ENCODE assay signal across 8 cellular contexts in the genomic region with DNA sequence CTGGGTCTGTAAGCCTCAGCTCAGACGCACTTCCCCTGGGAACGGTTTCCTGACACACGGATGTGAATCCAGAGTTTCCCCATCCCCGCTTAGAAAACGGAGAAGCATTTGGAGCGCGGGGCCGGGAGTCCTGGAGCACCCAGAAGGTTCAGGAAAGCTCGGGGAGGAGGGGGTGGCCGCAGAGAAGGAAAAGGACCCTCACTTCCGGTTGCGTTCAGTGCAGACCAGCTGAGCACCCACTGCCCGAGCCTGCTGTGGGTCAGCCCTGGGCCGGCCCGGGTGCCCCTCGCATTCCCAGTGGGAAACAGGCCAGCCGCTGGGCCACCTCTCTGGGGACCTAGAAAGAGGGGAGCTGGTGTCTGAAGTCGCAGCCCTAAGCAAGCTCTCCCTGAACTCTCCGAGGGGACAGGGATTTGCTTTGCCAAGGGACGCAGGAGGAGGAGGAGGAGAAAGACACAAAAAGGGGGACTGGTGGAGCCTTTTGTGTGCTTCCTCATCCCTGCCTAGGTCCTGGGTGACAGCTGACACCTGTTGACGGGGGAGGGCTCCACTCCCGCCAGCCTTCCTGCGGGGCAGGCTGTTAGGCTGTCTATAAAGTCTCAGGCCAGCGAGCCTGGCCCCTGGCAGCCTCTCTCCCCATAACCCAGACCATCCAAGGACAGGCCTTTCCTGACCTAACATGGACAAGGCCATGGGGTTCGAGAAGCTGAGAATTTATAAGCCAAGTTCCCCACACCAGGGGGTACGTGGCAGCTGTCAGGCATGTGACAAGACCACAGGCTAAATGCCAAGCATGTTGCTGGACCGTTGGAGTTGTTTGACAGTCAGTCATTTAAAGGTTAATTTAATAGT. TPM values are rescaled to one million over a fixed set of nuclear protein-coding genes. Genes with fewer than 3 reads are reported as not detected.
DNase-seq lines count a peak whose midpoint lies in the region; ATAC-seq and TF ChIP-seq lines count a peak whose summit lies in the region.

No MANE protein-coding gene starts in this region.

- in situ Hi-C loops in astrocyte of the cerebellum (cut with HindIII; ENCODE audit: low sequenced_read_pairs): no loop called here

- H3K4me3 ChIP-seq in GM08714 (ENCODE audit: low read length): peak overlapping the region; percentile 42; the same call in 1 of the 2 replicates
- H3K4me3 ChIP-seq in astrocyte of the cerebellum (ENCODE audit: low read depth, low read length): peak overlapping the region; percentile 68

- TF ChIP-seq POLR2A in erythroblast (IDR thresholded peaks at IDR 0.05; ENCODE audit: low read length): no peak

- intact Hi-C loops in left ventricle myocardium superior (cut with micrococcal nuclease): no loop called here
- intact Hi-C loops in sciatic nerve (cut with DNase I): no loop called here

- no peak for ATAC-seq in left ventricle myocardium superior
- ATAC-seq in sciatic nerve: peak; percentile 8

- no peak for TF ChIP-seq CTCF in astrocyte of the cerebellum (IDR thresholded peaks at IDR 0.05; ENCODE audit: low read depth, low read length, missing control alignments)

- no peak for DNase-seq in astrocyte of the cerebellum (ENCODE audit: low read depth)
- peak; percentile 41 for DNase-seq in left ventricle myocardium superior
- DNase-seq in sciatic nerve (ENCODE audit: low spot score): no peak
- DNase-seq in erythroblast (lab: John Stamatoyannopoulos, UW): no peak
- DNase-seq in central memory CD4-positive, alpha-beta T cell: no peak
- no peak for DNase-seq in stimulated activated CD4-positive, alpha-beta T cell treated with anti-CD3 and anti-CD28 coated beads, Interleukin-1b, Interleukin-23, amount 100 ng/mL, for 48 hours
- no peak for DNase-seq in NCI-H1105 treated with DMSO at 0.1 percent for 48 hours (lab: John Stamatoyannopoulos, UW)

RNA-seq across cellular contexts. Expression of gene EVC2, which starts 0.7 kb away (rescaled TPM):
- total RNA-seq in left ventricle myocardium superior (1.5 TPM), sciatic nerve (12.5 TPM)

RNA-seq across cellular contexts. Expression of gene EVC, which starts 1.9 kb away (rescaled TPM):
- 6.3 TPM for total RNA-seq in left ventricle myocardium superior
- total RNA-seq in sciatic nerve: 71.3 TPM
